Comparison of ENCODE assay signal across 8 cellular contexts in the genomic region with DNA sequence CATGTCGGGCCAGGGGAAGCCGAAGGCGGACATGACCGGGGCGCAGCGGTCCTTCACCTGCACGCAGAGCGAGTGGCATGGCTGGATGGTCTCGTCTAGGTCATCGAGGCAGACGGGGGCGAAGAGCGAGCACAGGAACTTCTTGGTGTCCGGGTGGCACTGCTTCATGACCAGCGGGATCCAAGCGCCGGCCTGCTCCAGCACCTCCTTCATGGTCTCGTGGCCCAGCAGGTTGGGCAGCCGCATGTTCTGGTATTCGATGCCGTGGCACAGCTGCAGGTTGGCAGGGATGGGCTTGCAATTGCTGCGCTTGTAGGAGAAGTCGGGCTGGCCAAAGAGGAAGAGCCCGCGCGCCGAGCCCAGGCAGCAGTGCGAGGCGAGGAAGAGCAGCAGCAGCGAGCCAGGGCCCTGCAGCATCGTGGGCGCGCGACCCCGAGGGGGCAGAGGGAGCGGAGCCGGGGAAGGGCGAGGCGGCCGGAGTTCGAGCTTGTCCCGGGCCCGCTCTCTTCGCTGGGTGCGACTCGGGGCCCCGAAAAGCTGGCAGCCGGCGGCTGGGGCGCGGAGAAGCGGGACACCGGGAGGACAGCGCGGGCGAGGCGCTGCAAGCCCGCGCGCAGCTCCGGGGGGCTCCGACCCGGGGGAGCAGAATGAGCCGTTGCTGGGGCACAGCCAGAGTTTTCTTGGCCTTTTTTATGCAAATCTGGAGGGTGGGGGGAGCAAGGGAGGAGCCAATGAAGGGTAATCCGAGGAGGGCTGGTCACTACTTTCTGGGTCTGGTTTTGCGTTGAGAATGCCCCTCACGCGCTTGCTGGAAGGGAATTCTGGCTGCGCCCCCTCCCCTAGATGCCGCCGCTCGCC. TPM values are rescaled to one million over a fixed set of nuclear protein-coding genes. Genes with fewer than 3 reads are reported as not detected.
DNase-seq lines count a peak whose midpoint lies in the region; ATAC-seq and TF ChIP-seq lines count a peak whose summit lies in the region.
"Had no signal": no experiment of that assay in that cellular context is flagged by ENCODE, and none has a peak within 500 bp of the region (broad histone marks: within the 10 kb centered on the region; RNA-seq: fewer than 3 reads in every experiment).

A gene with protein sequence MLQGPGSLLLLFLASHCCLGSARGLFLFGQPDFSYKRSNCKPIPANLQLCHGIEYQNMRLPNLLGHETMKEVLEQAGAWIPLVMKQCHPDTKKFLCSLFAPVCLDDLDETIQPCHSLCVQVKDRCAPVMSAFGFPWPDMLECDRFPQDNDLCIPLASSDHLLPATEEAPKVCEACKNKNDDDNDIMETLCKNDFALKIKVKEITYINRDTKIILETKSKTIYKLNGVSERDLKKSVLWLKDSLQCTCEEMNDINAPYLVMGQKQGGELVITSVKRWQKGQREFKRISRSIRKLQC (minus strand): TSS at position 665 of the 858 bp plus-strand sequence. CDS start 248 bp downstream, at position 417.

- H3K4me3 Mint-ChIP-seq in activated T-helper 1 cell treated with anti-CD3 and anti-CD28 coated beads, Interleukin-12 subunit alpha, Interleukin-12 subunit beta, Interleukin-2, Interleukin-4 antibody, amounts not matched to agents 30 ng/mL and 10 ng/mL and 1 ng/mL, durations not matched to agents 14 hours and 24 hours and 36 hours = peak within 1 kb of the TSS; percentile 42

- H3K27me3 Mint-ChIP-seq in activated T-helper 1 cell treated with anti-CD3 and anti-CD28 coated beads, Interleukin-12 subunit alpha, Interleukin-12 subunit beta, Interleukin-2, Interleukin-4 antibody, amounts not matched to agents 30 ng/mL and 10 ng/mL and 1 ng/mL, durations not matched to agents 14 hours and 24 hours and 36 hours (ENCODE audit: insufficient read depth) = peaks cover 88% of the 10 kb centered on the region

- TF ChIP-seq POLR2A in gastrocnemius medialis (IDR thresholded peaks at IDR 0.05) = no peak

- H3K4me1 ChIP-seq in iPS-15b (ENCODE audit: control insufficient read depth, insufficient read depth, low read length) = peaks cover 16% of the 10 kb centered on the region
- H3K4me1 ChIP-seq in gastrocnemius medialis = peaks cover 0 to 16% of the 10 kb centered on the region in 2 donors

- H3K9me3 ChIP-seq in iPS-15b (ENCODE audit: control insufficient read depth, insufficient read depth, low read length) (no peaks in the 10 kb centered on the region), gastrocnemius medialis (no peaks in the 10 kb centered on the region)

- peaks cover 20% of the 10 kb centered on the region for H3K4me1 Mint-ChIP-seq in activated T-helper 1 cell treated with anti-CD3 and anti-CD28 coated beads, Interleukin-12 subunit alpha, Interleukin-12 subunit beta, Interleukin-2, Interleukin-4 antibody, amounts not matched to agents 30 ng/mL and 10 ng/mL and 1 ng/mL, durations not matched to agents 14 hours and 24 hours and 36 hours (ENCODE audit: low read depth)

- H3K27ac ChIP-seq in gastrocnemius medialis = no peak within 1 kb of the TSS

- in situ Hi-C loops in gastrocnemius medialis (cut with MboI; ENCODE audit: low sequenced_read_pairs in 4 of 4) = loop anchor here in 1 of 4 donors (25.0 kb wide), 1 partner anchor 524 kb away; no protein-coding TSS in a partner anchor

- H3K36me3 ChIP-seq in H7 (replicated peaks; ENCODE audit: control insufficient read depth, insufficient read depth, low read length) (peaks cover 7% of the 10 kb centered on the region), iPS-15b (ENCODE audit: control insufficient read depth, insufficient read depth, low read length) (no peaks in the 10 kb centered on the region), gastrocnemius medialis (no peaks in the 10 kb centered on the region)

- peaks cover 23% of the 10 kb centered on the region for H3K27me3 ChIP-seq in H7 (ENCODE audit: control insufficient read depth, insufficient read depth, low read length)
- peaks cover 31% of the 10 kb centered on the region for H3K27me3 ChIP-seq in iPS-15b (ENCODE audit: control insufficient read depth, insufficient read depth, low read length)
- H3K27me3 ChIP-seq in gastrocnemius medialis = peaks cover 68 to 73% (median 73%) of the 10 kb centered on the region in 3 donors

- H3K9ac ChIP-seq in iPS-15b (ENCODE audit: low read depth, low read length) = peak within 1 kb of the TSS; percentile 61

- no peak for TF ChIP-seq CTCF in gastrocnemius medialis (IDR thresholded peaks at IDR 0.05 in 4 of 5, conservative IDR thresholded peaks at IDR 0.05 in 1 of 5)

- H3K4me3 ChIP-seq in H7 (ENCODE audit: insufficient read depth, low read depth, low read length) = peak within 1 kb of the TSS; percentile 96
- H3K4me3 ChIP-seq in iPS-15b (ENCODE audit: low read depth, low read length) = peak within 1 kb of the TSS; percentile 78
- H3K4me3 ChIP-seq in gastrocnemius medialis = peak within 1 kb of the TSS; percentile 40 to 55 (median 42)

- intact Hi-C loops in activated T-helper 1 cell treated with anti-CD3 and anti-CD28 coated beads, Interleukin-12 subunit alpha, Interleukin-12 subunit beta, Interleukin-2, Interleukin-4 antibody, amounts not matched to agents 30 ng/mL and 10 ng/mL and 1 ng/mL, durations not matched to agents 14 hours and 24 hours and 36 hours (cut with micrococcal nuclease) = loop anchor here (5.0 to 10.0 kb wide), 2 partner anchors 156 to 851 kb away; a partner anchor contains a TSS
- intact Hi-C loops in gastrocnemius medialis (cut with DNase I; ENCODE audit: low total_unique reads) = no loop called here

- H3K9me3 Mint-ChIP-seq in activated T-helper 1 cell treated with anti-CD3 and anti-CD28 coated beads, Interleukin-12 subunit alpha, Interleukin-12 subunit beta, Interleukin-2, Interleukin-4 antibody, amounts not matched to agents 30 ng/mL and 10 ng/mL and 1 ng/mL, durations not matched to agents 14 hours and 24 hours and 36 hours = no peaks in the 10 kb centered on the region

- ATAC-seq in gastrocnemius medialis = no peak
- ATAC-seq in GM18868 (IDR thresholded peaks at IDR 0.05; ENCODE audit: unreplicated experiment) = no peak
- ATAC-seq: Panc1 had no signal

- H3K36me3 Mint-ChIP-seq in activated T-helper 1 cell treated with anti-CD3 and anti-CD28 coated beads, Interleukin-12 subunit alpha, Interleukin-12 subunit beta, Interleukin-2, Interleukin-4 antibody, amounts not matched to agents 30 ng/mL and 10 ng/mL and 1 ng/mL, durations not matched to agents 14 hours and 24 hours and 36 hours (ENCODE audit: low read depth) = no peaks in the 10 kb centered on the region

- DNase-seq in H7 = peak; percentile 92
- no peak for DNase-seq in activated T-helper 1 cell treated with anti-CD3 and anti-CD28 coated beads, Interleukin-12 subunit alpha, Interleukin-12 subunit beta, Interleukin-2, Interleukin-4 antibody, amounts not matched to agents 30 ng/mL and 10 ng/mL and 1 ng/mL, durations not matched to agents 14 hours and 24 hours and 36 hours (ENCODE audit: low spot score)
- no peak for DNase-seq in gastrocnemius medialis
- DNase-seq in activated gamma-delta T cell (lab: John Stamatoyannopoulos, UW) = no peak
- no peak for DNase-seq in NCI-H2107 treated with DMSO at 0.1 percent for 48 hours (lab: John Stamatoyannopoulos, UW; ENCODE audit: unreplicated experiment)

- peak within 1 kb of the TSS; percentile 20 for H3K27ac Mint-ChIP-seq in activated T-helper 1 cell treated with anti-CD3 and anti-CD28 coated beads, Interleukin-12 subunit alpha, Interleukin-12 subunit beta, Interleukin-2, Interleukin-4 antibody, amounts not matched to agents 30 ng/mL and 10 ng/mL and 1 ng/mL, durations not matched to agents 14 hours and 24 hours and 36 hours

RNA-seq across cellular contexts. Expression of the gene that starts here (rescaled TPM):
- 140 and 170 TPM in 2 replicates for total RNA-seq in H7 (2014; rRNA removed; shearing (Covaris generic))
- total RNA-seq in activated T-helper 1 cell treated with anti-CD3 and anti-CD28 coated beads, Interleukin-12 subunit alpha, Interleukin-12 subunit beta, Interleukin-2, Interleukin-4 antibody, amounts not matched to agents 30 ng/mL and 10 ng/mL and 1 ng/mL, durations not matched to agents 14 hours and 24 hours and 36 hours = not detected in 2 replicates
- under 1 TPM in 3 of 4 donors, not detected in 1; 0.59 to 0.86 (median 0.83) TPM for total RNA-seq in gastrocnemius medialis

Comparison
In these comparisons a context has a peak if more than half of its experiments do, and no peak if none do; other contexts are left out.
1. RNA of the gene that starts here (total RNA-seq): 140 to 170 TPM in H7; 0.59 to 0.86 TPM in gastrocnemius medialis and not detected in activated T-helper 1 cell treated with anti-CD3 and anti-CD28 coated beads, Interleukin-12 subunit alpha, Interleukin-12 subunit beta, Interleukin-2, Interleukin-4 antibody, amounts not matched to agents 30 ng/mL and 10 ng/mL and 1 ng/mL, durations not matched to agents 14 hours and 24 hours and 36 hours; every median in the first group is over 10 times any median in the second.
2. H3K4me3 ChIP-seq: peak in every context shown above with its lines; median percentile 96 in H7; 78 in iPS-15b; 42 in gastrocnemius medialis.